In genomic region chr7:2440608-2441245, GRCh38 we compare ENCODE assay signal across 16 cellular contexts. TPM values are rescaled to one million over a fixed set of nuclear protein-coding genes. Genes with fewer than 3 reads are reported as not detected.
DNase-seq lines count a peak whose midpoint lies in the region; ATAC-seq and TF ChIP-seq lines count a peak whose summit lies in the region.
"Had no signal": no experiment of that assay in that cellular context is flagged by ENCODE, and none has a peak within 500 bp of the region (broad histone marks: within the 10 kb centered on the region; RNA-seq: fewer than 3 reads in every experiment).

No MANE protein-coding gene starts in this region.

- H3K18ac ChIP-seq in H9 (ENCODE audit: insufficient read length, low read depth, low read length): no peak overlapping the region
- H3K18ac ChIP-seq in trophoblast cell (ENCODE audit: low read length): no peak overlapping the region

- H3K9ac ChIP-seq in H9 (ENCODE audit: extremely low read depth, insufficient read length, low read length) (no peak overlapping the region), trophoblast cell (ENCODE audit: low read length) (no peak overlapping the region)

- no peak overlapping the region for H2BK15ac ChIP-seq in H9 (ENCODE audit: low read depth, low read length)

- H3K9me2 ChIP-seq in hepatocyte (replicated peaks; ENCODE audit: insufficient read depth): no peaks in the 10 kb centered on the region

- intact Hi-C loops in activated T-helper 2 cell treated with anti-CD3 and anti-CD28 coated beads, Interferon-gamma antibody, Interleukin-2, Interleukin-4, amounts not matched to agents 10 μg/mL and 5 μg/mL and 100 μg/mL, durations not matched to agents 14 hours and 24 hours and 36 hours (cut with micrococcal nuclease): no loop called here

- WGBS in H9 (ENCODE audit: extremely low coverage, insufficient read length, low lambda C conversion rate): no CpG with 5 or more reads among the region's 21 CpGs
- WGBS in hepatocyte (ENCODE audit: low lambda C conversion rate, missing lambda C conversion rate): 50% methylated on average over 21 of the region's 21 CpGs
- no CpG with 5 or more reads among the region's 21 CpGs for WGBS in trophoblast cell (ENCODE audit: extremely low coverage, insufficient coverage, insufficient read length)

- H4K5ac ChIP-seq in H9 (ENCODE audit: insufficient read length, low read depth, low read length): no peak overlapping the region

- no peaks in the 10 kb centered on the region for H3K23me2 ChIP-seq in H9 (ENCODE audit: insufficient read length, low read depth, low read length, poor library complexity, severe bottlenecking)

- H2AFZ ChIP-seq in H9 (ENCODE audit: low read length): no peak overlapping the region
- H2AFZ ChIP-seq in hepatocyte: no peak overlapping the region
- no peak overlapping the region for H2AFZ ChIP-seq in trophoblast cell (ENCODE audit: insufficient read depth, low read length, poor library complexity)

- H3K9me3 ChIP-seq in H9 (ENCODE audit: control insufficient read depth, low read depth, low read length): no peaks in the 10 kb centered on the region
- no peaks in the 10 kb centered on the region for H3K9me3 ChIP-seq in RWPE2 (ENCODE audit: severe bottlenecking)
- H3K9me3 ChIP-seq in hepatocyte (ENCODE audit: low read depth): no peaks in the 10 kb centered on the region
- no peaks in the 10 kb centered on the region for H3K9me3 ChIP-seq in trophoblast cell (ENCODE audit: insufficient read depth, low read depth, low read length)
- H3K9me3 ChIP-seq: BE2C had no signal

- H4K8ac ChIP-seq in H9 (replicated peaks; ENCODE audit: insufficient read length, low read depth, low read length): no peak overlapping the region
- H4K8ac ChIP-seq in trophoblast cell (ENCODE audit: low read depth, low read length): no peak overlapping the region

- H2BK120ac ChIP-seq in H9 (ENCODE audit: low read depth, low read length, poor library complexity, severe bottlenecking) (no peak overlapping the region), trophoblast cell (ENCODE audit: insufficient read depth, low read length, poor library complexity) (peak overlapping the region; percentile 43)

- H2BK5ac ChIP-seq in H9 (ENCODE audit: insufficient read length, low read length): no peak overlapping the region
- no peak overlapping the region for H2BK5ac ChIP-seq in trophoblast cell (ENCODE audit: low read depth, low read length, poor library complexity)

- no peaks in the 10 kb centered on the region for H3K79me1 ChIP-seq in H9 (ENCODE audit: insufficient read depth, low read depth, low read length, poor library complexity, severe bottlenecking)
- H3K79me1 ChIP-seq in trophoblast cell (ENCODE audit: low read length): peaks cover 6% of the 10 kb centered on the region

- H3K4me1 Mint-ChIP-seq in H9: peaks cover 0 to 13% of the 10 kb centered on the region in 2 experiments; a peak in 2 of 4 replicates
- no peaks in the 10 kb centered on the region for H3K4me1 Mint-ChIP-seq in activated T-helper 2 cell treated with anti-CD3 and anti-CD28 coated beads, Interferon-gamma antibody, Interleukin-2, Interleukin-4, amounts not matched to agents 10 μg/mL and 5 μg/mL and 100 μg/mL, durations not matched to agents 14 hours and 24 hours and 36 hours (ENCODE audit: low read depth)

- no peak overlapping the region for H2AK5ac ChIP-seq in H9 (ENCODE audit: insufficient read length, low read length)
- H2AK5ac ChIP-seq in trophoblast cell (ENCODE audit: low read length): no peak overlapping the region

- no peak overlapping the region for H3K4me3 ChIP-seq in RWPE2 (ENCODE audit: severe bottlenecking)
- H3K4me3 ChIP-seq in hepatocyte: no peak overlapping the region
- no peak overlapping the region for H3K4me3 ChIP-seq in trophoblast cell (ENCODE audit: low read depth, low read length)

- H2BK12ac ChIP-seq in H9 (ENCODE audit: insufficient read length, low read depth, low read length): no peak overlapping the region
- no peak overlapping the region for H2BK12ac ChIP-seq in trophoblast cell (ENCODE audit: low read length)

- H3K36me3 ChIP-seq in RWPE2 (ENCODE audit: low read depth) (no peaks in the 10 kb centered on the region), hepatocyte (replicated peaks; ENCODE audit: insufficient read depth, low read depth) (no peaks in the 10 kb centered on the region), trophoblast cell (ENCODE audit: control insufficient read depth in 1 of 2, insufficient read depth in 2 of 2, low read length in 2 of 2) (peaks cover 1 to 2% of the 10 kb centered on the region in 2 experiments)

- H3K27me3 ChIP-seq in H9 (ENCODE audit: insufficient read depth, low read length): no peaks in the 10 kb centered on the region
- H3K27me3 ChIP-seq in RWPE2 (ENCODE audit: insufficient read depth, poor library complexity, severe bottlenecking): no peaks in the 10 kb centered on the region
- no peaks in the 10 kb centered on the region for H3K27me3 ChIP-seq in hepatocyte
- no peaks in the 10 kb centered on the region for H3K27me3 ChIP-seq in trophoblast cell (ENCODE audit: insufficient read depth, low read length)
- H3K27me3 ChIP-seq: BE2C had no signal

- no peaks in the 10 kb centered on the region; a peak in 1 of 5 replicates for H3K9me3 Mint-ChIP-seq in H9
- no peaks in the 10 kb centered on the region for H3K9me3 Mint-ChIP-seq in activated T-helper 2 cell treated with anti-CD3 and anti-CD28 coated beads, Interferon-gamma antibody, Interleukin-2, Interleukin-4, amounts not matched to agents 10 μg/mL and 5 μg/mL and 100 μg/mL, durations not matched to agents 14 hours and 24 hours and 36 hours
- H3K9me3 Mint-ChIP-seq: activated naive CD4-positive, alpha-beta T cell treated with anti-CD3 and anti-CD28 coated beads for 36 hours had no signal

- no peak overlapping the region for H3K56ac ChIP-seq in H9 (ENCODE audit: insufficient read length, low read depth, low read length)

- H3K27me3 Mint-ChIP-seq in H9 (ENCODE audit: low read depth): no peaks in the 10 kb centered on the region
- no peaks in the 10 kb centered on the region for H3K27me3 Mint-ChIP-seq in activated T-helper 2 cell treated with anti-CD3 and anti-CD28 coated beads, Interferon-gamma antibody, Interleukin-2, Interleukin-4, amounts not matched to agents 10 μg/mL and 5 μg/mL and 100 μg/mL, durations not matched to agents 14 hours and 24 hours and 36 hours (ENCODE audit: low read depth)

- H3K27ac Mint-ChIP-seq in H9: peak overlapping the region in 2 of 3 experiments; percentile 19 to 20; a peak in 1 of 7 replicates
- no peak overlapping the region for H3K27ac Mint-ChIP-seq in activated T-helper 2 cell treated with anti-CD3 and anti-CD28 coated beads, Interferon-gamma antibody, Interleukin-2, Interleukin-4, amounts not matched to agents 10 μg/mL and 5 μg/mL and 100 μg/mL, durations not matched to agents 14 hours and 24 hours and 36 hours
- H3K27ac Mint-ChIP-seq: activated naive CD4-positive, alpha-beta T cell treated with anti-CD3 and anti-CD28 coated beads for 36 hours had no signal

- no peak overlapping the region for H3K4me3 Mint-ChIP-seq in H9
- no peak overlapping the region for H3K4me3 Mint-ChIP-seq in activated T-helper 2 cell treated with anti-CD3 and anti-CD28 coated beads, Interferon-gamma antibody, Interleukin-2, Interleukin-4, amounts not matched to agents 10 μg/mL and 5 μg/mL and 100 μg/mL, durations not matched to agents 14 hours and 24 hours and 36 hours (ENCODE audit: low read depth)
- H3K4me3 Mint-ChIP-seq: activated naive CD4-positive, alpha-beta T cell treated with anti-CD3 and anti-CD28 coated beads for 36 hours had no signal

- peaks cover 0 to 29% (median 10%) of the 10 kb centered on the region in 3 experiments; a peak in 6 of 7 replicates for H3K36me3 Mint-ChIP-seq in H9 (ENCODE audit: insufficient read depth in 1 of 3, low read depth in 3 of 3)
- peaks cover 13% of the 10 kb centered on the region for H3K36me3 Mint-ChIP-seq in activated T-helper 2 cell treated with anti-CD3 and anti-CD28 coated beads, Interferon-gamma antibody, Interleukin-2, Interleukin-4, amounts not matched to agents 10 μg/mL and 5 μg/mL and 100 μg/mL, durations not matched to agents 14 hours and 24 hours and 36 hours (ENCODE audit: low read depth)

- H3T11ph ChIP-seq in H9 (ENCODE audit: low read length): no peak overlapping the region

- no peak overlapping the region; the same call in 1 of the 2 replicates for H3K14ac ChIP-seq in H9 (ENCODE audit: insufficient read depth, low read length)
- no peak overlapping the region for H3K14ac ChIP-seq in trophoblast cell (ENCODE audit: low read length)

- 0 out of 3 replicates have a peak, but pooled peaks have one; percentile 14 for ATAC-seq in RWPE2 (ENCODE audit: low read depth)
- no peak for ATAC-seq in HG03196 (IDR thresholded peaks at IDR 0.05; ENCODE audit: unreplicated experiment)

- H3K79me2 ChIP-seq in H9 (ENCODE audit: insufficient read depth, low read length) (no peaks in the 10 kb centered on the region), hepatocyte (no peaks in the 10 kb centered on the region), trophoblast cell (ENCODE audit: control insufficient read depth, insufficient read depth, low read length, poor library complexity) (no peaks in the 10 kb centered on the region)

- no peak overlapping the region for H4K91ac ChIP-seq in H9 (ENCODE audit: insufficient read length, low read depth, low read length)
- H4K91ac ChIP-seq in trophoblast cell (ENCODE audit: low read depth, low read length): no peak overlapping the region

- H3K4me1 ChIP-seq in H9 (ENCODE audit: insufficient read depth, low read length) (no peaks in the 10 kb centered on the region), RWPE2 (ENCODE audit: insufficient read depth, poor library complexity, severe bottlenecking) (no peaks in the 10 kb centered on the region), hepatocyte (ENCODE audit: insufficient read depth) (peaks cover 15% of the 10 kb centered on the region), trophoblast cell (ENCODE audit: control insufficient read depth in 1 of 2, insufficient read depth in 2 of 2, low read length in 2 of 2) (peaks cover 19 to 22% of the 10 kb centered on the region in 2 experiments)
- H3K4me1 ChIP-seq: BE2C had no signal

- DNase-seq in H9: no peak
- no peak for DNase-seq in RWPE2 (ENCODE audit: low spot score)
- DNase-seq in hepatocyte (ENCODE audit: low spot score): peak; percentile 82
- DNase-seq in trophoblast cell: peak; percentile 94 to 99
- no peak for DNase-seq in activated CD8-positive, alpha-beta memory T cell treated with anti-CD3 and anti-CD28 coated beads for 24 hours
- DNase-seq in NCI-H748 treated with DMSO at 0.1 percent for 48 hours (lab: John Stamatoyannopoulos, UW): no peak
- DNase-seq in activated T-helper 2 cell treated with anti-CD3 and anti-CD28 coated beads, Interferon-gamma antibody, Interleukin-2, Interleukin-4, amounts not matched to agents 10 μg/mL and 5 μg/mL and 100 μg/mL, durations not matched to agents 14 hours and 24 hours and 36 hours (ENCODE audit: low spot score): no peak
- DNase-seq: activated naive CD4-positive, alpha-beta T cell treated with anti-CD3 and anti-CD28 coated beads for 36 hours; BE2C; KBM-7; NCI-H526 treated with DMSO at 0.1 percent for 48 hours; stimulated activated CD4-positive, alpha-beta T cell treated with anti-CD3 and anti-CD28 coated beads, Interleukin-4, amount 100 ng/mL, for 1 hour; T1000 had no signal

- no peak for TF ChIP-seq CTCF in H9 (conservative IDR thresholded peaks at IDR 0.05)
- no peak for TF ChIP-seq CTCF in RWPE2 (IDR thresholded peaks at IDR 0.05; ENCODE audit: poor library complexity, severe bottlenecking)
- TF ChIP-seq CTCF in hepatocyte (IDR thresholded peaks at IDR 0.05; ENCODE audit: poor library complexity): no peak

- H4K12ac ChIP-seq in trophoblast cell (ENCODE audit: low read depth, low read length): no peak overlapping the region

- H4K20me1 ChIP-seq in H9 (ENCODE audit: control insufficient read depth, insufficient read depth, insufficient read length) (no peaks in the 10 kb centered on the region), hepatocyte (ENCODE audit: insufficient read depth, poor library complexity, severe bottlenecking) (no peaks in the 10 kb centered on the region)

- no peak overlapping the region for H3K27ac ChIP-seq in H9 (ENCODE audit: insufficient read length, low read depth, low read length)
- H3K27ac ChIP-seq in RWPE2 (ENCODE audit: poor library complexity, severe bottlenecking): no peak overlapping the region
- H3K27ac ChIP-seq in hepatocyte: peak overlapping the region; percentile 92
- peak overlapping the region; percentile 18 for H3K27ac ChIP-seq in trophoblast cell (ENCODE audit: low read depth, low read length)

- H2BK20ac ChIP-seq in H9 (ENCODE audit: low read depth, low read length, poor library complexity, severe bottlenecking): no peak overlapping the region

- H3K4ac ChIP-seq in H9 (ENCODE audit: low read depth, low read length) (no peak overlapping the region), trophoblast cell (ENCODE audit: low read depth, low read length) (no peak overlapping the region)

- H3K4me2 ChIP-seq in H9 (ENCODE audit: insufficient read depth, insufficient read length, low read length): no peak overlapping the region
- H3K4me2 ChIP-seq in hepatocyte: peak overlapping the region; percentile 30
- H3K4me2 ChIP-seq in trophoblast cell (ENCODE audit: low read length): peak overlapping the region; percentile 45

- H3K23ac ChIP-seq in H9 (ENCODE audit: insufficient read length, low read depth, low read length) (no peak overlapping the region), trophoblast cell (ENCODE audit: low read length) (no peak overlapping the region)

RNA-seq across cellular contexts. Expression of gene GRIFIN, which starts 35.5 kb away (rescaled TPM):
- total RNA-seq in H9 (2021) (not detected in 2 replicates), hepatocyte (not detected in 2 replicates)
- not detected in 2 replicates for polyA plus RNA-seq in hepatocyte
- polyA plus RNA-seq in trophoblast cell (2013): not detected in 2 replicates
- total RNA-seq in activated T-helper 2 cell treated with anti-CD3 and anti-CD28 coated beads, Interferon-gamma antibody, Interleukin-2, Interleukin-4, amounts not matched to agents 10 μg/mL and 5 μg/mL and 100 μg/mL, durations not matched to agents 14 hours and 24 hours and 36 hours: not detected in 2 replicates
- total RNA-seq: activated naive CD4-positive, alpha-beta T cell treated with anti-CD3 and anti-CD28 coated beads for 36 hours; epithelial cell of proximal tubule; renal cortical epithelial cell had no signal

RNA-seq across cellular contexts. Expression of gene CHST12, which starts 37.3 kb away (rescaled TPM):
- total RNA-seq in H9 (2021) (18.4 and 19.3 TPM in 2 replicates), hepatocyte (7.2 and 8.4 TPM in 2 replicates)
- polyA plus RNA-seq in hepatocyte: 21.5 and 23.2 TPM in 2 replicates
- polyA plus RNA-seq in trophoblast cell (2013): 18.9 and 19.3 TPM in 2 replicates
- total RNA-seq in activated T-helper 2 cell treated with anti-CD3 and anti-CD28 coated beads, Interferon-gamma antibody, Interleukin-2, Interleukin-4, amounts not matched to agents 10 μg/mL and 5 μg/mL and 100 μg/mL, durations not matched to agents 14 hours and 24 hours and 36 hours: 9.8 and 11.8 TPM in 2 replicates

Comparison
In these comparisons a context has a peak if more than half of its experiments do, and no peak if none do; other contexts are left out.
1. DNase-seq: peak in hepatocyte (single experiment) and trophoblast cell (2 of 2); none in H9 (single experiment), RWPE2 (single experiment), activated CD8-positive, alpha-beta memory T cell treated with anti-CD3 and anti-CD28 coated beads for 24 hours (single experiment), NCI-H748 treated with DMSO at 0.1 percent for 48 hours (single experiment) and activated T-helper 2 cell treated with anti-CD3 and anti-CD28 coated beads, Interferon-gamma antibody, Interleukin-2, Interleukin-4, amounts not matched to agents 10 μg/mL and 5 μg/mL and 100 μg/mL, durations not matched to agents 14 hours and 24 hours and 36 hours (single experiment).
2. H3K27ac ChIP-seq: peak in hepatocyte (single experiment) and trophoblast cell (single experiment); none in H9 (single experiment) and RWPE2 (single experiment).